ENCODE assay signal across 1 cellular context in the genomic region with DNA sequence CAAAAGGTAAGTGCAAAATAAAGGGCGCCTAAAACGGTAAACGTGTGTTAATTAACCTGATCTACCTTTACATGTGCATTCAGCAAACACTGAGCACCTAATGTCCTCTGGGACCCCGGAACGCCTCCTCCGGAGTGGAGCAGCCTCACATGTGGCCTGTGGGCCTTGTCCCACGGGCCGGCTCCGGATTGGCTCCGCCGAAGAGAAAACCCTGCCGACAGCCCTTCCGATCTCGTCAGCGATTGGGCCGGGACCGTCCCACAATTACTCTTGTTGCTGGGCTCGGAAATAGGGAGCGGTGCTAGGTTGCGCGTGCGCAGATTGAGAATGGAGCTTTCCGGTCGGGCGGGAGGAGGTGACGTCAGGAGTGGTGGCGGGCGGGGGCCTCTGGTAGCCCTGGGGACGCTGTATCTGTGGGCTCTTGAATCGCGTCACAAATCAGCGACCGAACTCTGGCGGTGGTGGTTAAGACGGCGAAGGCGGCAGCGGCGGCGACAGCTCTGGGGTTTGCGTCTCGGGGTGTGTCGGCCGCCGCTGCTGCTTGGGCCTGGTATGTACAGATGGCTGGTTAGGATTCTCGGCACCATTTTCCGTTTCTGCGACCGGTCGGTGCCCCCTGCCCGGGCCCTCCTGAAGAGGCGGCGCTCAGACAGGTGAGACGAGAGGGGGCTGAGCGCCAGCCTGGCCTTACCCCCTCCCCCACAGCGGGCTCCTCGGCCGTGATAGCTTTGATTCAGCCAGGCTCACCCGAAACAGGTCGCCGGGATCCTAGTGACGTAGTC.
TF ChIP-seq lines count a peak whose summit lies in the region.

TSS of gene SENP2 (plus strand) at position 434 of the 782 bp plus-strand sequence. CDS start at position 553, 119 bp downstream.

TF ChIP-seq in K562, 482 proteins besides CTCF, POLR2A, EP300 and RAD21 (continued from another document and continues in another):
- TF ChIP-seq CHAMP1 (IDR thresholded peaks at IDR 0.05) (no peak), IFI16 (CRISPR knock-in tag; IDR thresholded peaks at IDR 0.05) (no peak), NR4A1 (CRISPR knock-in tag; IDR thresholded peaks at IDR 0.05) (no peak), NR4A1 (tag; IDR thresholded peaks at IDR 0.05) (no peak), MCM2 (IDR thresholded peaks at IDR 0.05; ENCODE audit: low read depth) (no peak), PRPF4 (IDR thresholded peaks at IDR 0.05; ENCODE audit: insufficient read depth, low read depth, low read length, poor library complexity, severe bottlenecking) (no peak), TCF7L2 (IDR thresholded peaks at IDR 0.05; ENCODE audit: low read depth, low read length) (no peak), ZNF217 (CRISPR knock-in tag; IDR thresholded peaks at IDR 0.05) (no peak), ZC3H4 (CRISPR knock-in tag; IDR thresholded peaks at IDR 0.05; ENCODE audit: borderline replicate concordance) (no peak), RBM39 (optimal IDR thresholded peaks at IDR 0.05; ENCODE audit: low read depth, low read length) (no peak), LEF1 (IDR thresholded peaks at IDR 0.05) (peak; percentile 58), ELF4 (CRISPR knock-in tag; IDR thresholded peaks at IDR 0.05) (no peak), SMARCE1 (IDR thresholded peaks at IDR 0.05) (peak; percentile 20; the same call in 1 of the 2 replicates), RBM15 (IDR thresholded peaks at IDR 0.05; ENCODE audit: insufficient read depth, low read length) (no peak), XRCC5 (IDR thresholded peaks at IDR 0.05; ENCODE audit: low read depth, low read length) (no peak), NELFE (IDR thresholded peaks at IDR 0.05; ENCODE audit: insufficient read depth, insufficient read length) (no peak), STAG1 (CRISPR knock-in tag; IDR thresholded peaks at IDR 0.05; ENCODE audit: borderline replicate concordance) (no peak), C11orf30 (IDR thresholded peaks at IDR 0.05; ENCODE audit: low read depth) (peak; percentile 92), ZNF263 (CRISPR knock-in tag; IDR thresholded peaks at IDR 0.05; ENCODE audit: borderline replicate concordance) (no peak), HMGXB4 (CRISPR knock-in tag; IDR thresholded peaks at IDR 0.05) (no peak; the same call in 1 of the 2 replicates), FOXK2 (conservative IDR thresholded peaks at IDR 0.05 in 1 of 2, IDR thresholded peaks at IDR 0.05 in 1 of 2; ENCODE audit: low read depth in 2 of 2) (peak; percentile 93 to 96), HNRNPL (IDR thresholded peaks at IDR 0.05; ENCODE audit: low read depth, low read length) (no peak), E4F1 (CRISPR knock-in tag; IDR thresholded peaks at IDR 0.05; ENCODE audit: borderline replicate concordance) (no peak), ZNF311 (CRISPR knock-in tag; IDR thresholded peaks at IDR 0.05) (no peak), NR0B1 (IDR thresholded peaks at IDR 0.05; ENCODE audit: partially characterized antibody) (no peak), FOXK1 (CRISPR knock-in tag; IDR thresholded peaks at IDR 0.05; ENCODE audit: borderline replicate concordance) (no peak), PHTF2 (CRISPR knock-in tag; IDR thresholded peaks at IDR 0.05) (no peak), YBX1 (IDR thresholded peaks at IDR 0.05) (no peak), HMG20B (CRISPR knock-in tag; IDR thresholded peaks at IDR 0.05) (no peak), ZNF274 (IDR thresholded peaks at IDR 0.05; ENCODE audit: borderline replicate concordance, low read depth, low read length) (no peak), ZNF23 (CRISPR knock-in tag; IDR thresholded peaks at IDR 0.05) (no peak), FOXO4 (CRISPR knock-in tag; IDR thresholded peaks at IDR 0.05) (no peak), SMAD4 (CRISPR knock-in tag; conservative IDR thresholded peaks at IDR 0.05) (peak; percentile 46; the same call in 1 of the 2 replicates), KAT7 (CRISPR knock-in tag; IDR thresholded peaks at IDR 0.05; ENCODE audit: borderline replicate concordance) (peak; percentile 86), ZBTB43 (CRISPR knock-in tag; IDR thresholded peaks at IDR 0.05) (peak; percentile 66; the same call in 1 of the 2 replicates), PBX2 (CRISPR knock-in tag; IDR thresholded peaks at IDR 0.05; ENCODE audit: low read depth) (no peak), PBX2 (tag; conservative IDR thresholded peaks at IDR 0.05; ENCODE audit: low read depth) (no peak; the same call in 1 of the 2 replicates), ZNF785 (CRISPR knock-in tag; IDR thresholded peaks at IDR 0.05) (no peak), OTX1 (CRISPR knock-in tag; IDR thresholded peaks at IDR 0.05) (no peak), ATF7 (IDR thresholded peaks at IDR 0.05) (peak; percentile 98), HNRNPLL (IDR thresholded peaks at IDR 0.05; ENCODE audit: low read depth, low read length, poor library complexity, severe bottlenecking) (peak; percentile 54)
- TF ChIP-seq, protein P1, sequence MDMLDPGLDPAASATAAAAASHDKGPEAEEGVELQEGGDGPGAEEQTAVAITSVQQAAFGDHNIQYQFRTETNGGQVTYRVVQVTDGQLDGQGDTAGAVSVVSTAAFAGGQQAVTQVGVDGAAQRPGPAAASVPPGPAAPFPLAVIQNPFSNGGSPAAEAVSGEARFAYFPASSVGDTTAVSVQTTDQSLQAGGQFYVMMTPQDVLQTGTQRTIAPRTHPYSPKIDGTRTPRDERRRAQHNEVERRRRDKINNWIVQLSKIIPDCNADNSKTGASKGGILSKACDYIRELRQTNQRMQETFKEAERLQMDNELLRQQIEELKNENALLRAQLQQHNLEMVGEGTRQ (CRISPR knock-in tag; IDR thresholded peaks at IDR 0.05) = no peak
- TF ChIP-seq, protein P2, sequence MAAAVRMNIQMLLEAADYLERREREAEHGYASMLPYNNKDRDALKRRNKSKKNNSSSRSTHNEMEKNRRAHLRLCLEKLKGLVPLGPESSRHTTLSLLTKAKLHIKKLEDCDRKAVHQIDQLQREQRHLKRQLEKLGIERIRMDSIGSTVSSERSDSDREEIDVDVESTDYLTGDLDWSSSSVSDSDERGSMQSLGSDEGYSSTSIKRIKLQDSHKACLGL (CRISPR knock-in tag; IDR thresholded peaks at IDR 0.05; ENCODE audit: borderline replicate concordance, poor library complexity, severe bottlenecking) = no peak
- TF ChIP-seq, protein P3, sequence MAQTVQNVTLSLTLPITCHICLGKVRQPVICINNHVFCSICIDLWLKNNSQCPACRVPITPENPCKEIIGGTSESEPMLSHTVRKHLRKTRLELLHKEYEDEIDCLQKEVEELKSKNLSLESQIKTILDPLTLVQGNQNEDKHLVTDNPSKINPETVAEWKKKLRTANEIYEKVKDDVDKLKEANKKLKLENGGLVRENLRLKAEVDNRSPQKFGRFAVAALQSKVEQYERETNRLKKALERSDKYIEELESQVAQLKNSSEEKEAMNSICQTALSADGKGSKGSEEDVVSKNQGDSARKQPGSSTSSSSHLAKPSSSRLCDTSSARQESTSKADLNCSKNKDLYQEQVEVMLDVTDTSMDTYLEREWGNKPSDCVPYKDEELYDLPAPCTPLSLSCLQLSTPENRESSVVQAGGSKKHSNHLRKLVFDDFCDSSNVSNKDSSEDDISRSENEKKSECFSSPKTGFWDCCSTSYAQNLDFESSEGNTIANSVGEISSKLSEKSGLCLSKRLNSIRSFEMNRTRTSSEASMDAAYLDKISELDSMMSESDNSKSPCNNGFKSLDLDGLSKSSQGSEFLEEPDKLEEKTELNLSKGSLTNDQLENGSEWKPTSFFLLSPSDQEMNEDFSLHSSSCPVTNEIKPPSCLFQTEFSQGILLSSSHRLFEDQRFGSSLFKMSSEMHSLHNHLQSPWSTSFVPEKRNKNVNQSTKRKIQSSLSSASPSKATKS (CRISPR knock-in tag; IDR thresholded peaks at IDR 0.05) = no peak
